ENCODE assay signal across 16 cellular contexts in genomic region chr5:6755941-6756340, GRCh38. TPM values are rescaled to one million over a fixed set of nuclear protein-coding genes. Genes with fewer than 3 reads are reported as not detected.
DNase-seq lines count a peak whose midpoint lies in the region; ATAC-seq, FAIRE-seq and TF ChIP-seq lines count a peak whose summit lies in the region.
"Had no signal": no experiment of that assay in that cellular context is flagged by ENCODE, and none has a peak within 500 bp of the region (broad histone marks: within the 10 kb centered on the region; RNA-seq: fewer than 3 reads in every experiment).

No MANE protein-coding gene starts in this region.

- H3K27ac Mint-ChIP-seq in glutamatergic neuron (ENCODE audit: unreplicated experiment): no peak overlapping the region

- no peak for FAIRE-seq in GM12891 (lab: Jason Lieb, UNC)
- FAIRE-seq: H1 had no signal

- no peaks in the 10 kb centered on the region for H3K4me1 Mint-ChIP-seq in glutamatergic neuron (ENCODE audit: low read depth, unreplicated experiment)
- H3K4me1 Mint-ChIP-seq: CD8-positive, alpha-beta memory T cell had no signal

- ATAC-seq in RWPE2 (ENCODE audit: low read depth) (no peak), thoracic aorta (ENCODE audit: insufficient number of reproducible peaks, low FRiP score, low read depth) (no peak), HG03520 (IDR thresholded peaks at IDR 0.05; ENCODE audit: unreplicated experiment) (no peak), HG02588 (IDR thresholded peaks at IDR 0.05; ENCODE audit: unreplicated experiment) (no peak)

- no peaks in the 10 kb centered on the region for H3K27me3 Mint-ChIP-seq in glutamatergic neuron (ENCODE audit: unreplicated experiment)
- H3K27me3 Mint-ChIP-seq: CD8-positive, alpha-beta memory T cell had no signal

- no peaks in the 10 kb centered on the region for H3K9me3 ChIP-seq in RWPE2 (ENCODE audit: severe bottlenecking)
- H3K9me3 ChIP-seq in thoracic aorta: no peaks in the 10 kb centered on the region
- H3K9me3 ChIP-seq: SJCRH30 had no signal

- no peak overlapping the region for H3K4me3 ChIP-seq in RWPE2 (ENCODE audit: severe bottlenecking)
- H3K4me3 ChIP-seq in thoracic aorta: no peak overlapping the region
- H3K4me3 ChIP-seq: SJCRH30 had no signal

- H3K4me3 Mint-ChIP-seq in glutamatergic neuron (ENCODE audit: unreplicated experiment): no peak overlapping the region

- H3K4me1 ChIP-seq in RWPE2 (ENCODE audit: insufficient read depth, poor library complexity, severe bottlenecking) (no peaks in the 10 kb centered on the region), thoracic aorta (ENCODE audit: control insufficient read depth in 1 of 2, low read depth in 2 of 2) (peaks cover 5 to 31% of the 10 kb centered on the region in 2 donors)
- H3K4me1 ChIP-seq: SJCRH30 had no signal

- H3K36me3 Mint-ChIP-seq in glutamatergic neuron (ENCODE audit: unreplicated experiment): no peaks in the 10 kb centered on the region

- DNase-seq in GM12891 (ENCODE audit: insufficient read length, low spot score): no peak
- peak; percentile 45 for DNase-seq in RWPE2 (ENCODE audit: low spot score)
- peak; percentile 1 for DNase-seq in glutamatergic neuron
- no peak for DNase-seq in thoracic aorta (ENCODE audit: low spot score)
- no peak for DNase-seq in NCI-H2171 (lab: John Stamatoyannopoulos, UW)
- DNase-seq: ACHN; CD8-positive, alpha-beta memory T cell; DMS79; NCI-H1105 treated with DMSO at 0.1 percent for 48 hours; NCI-H1694; NCI-H510A treated with DMSO at 0.1 percent for 48 hours; NCI-H82; SJCRH30 had no signal

- no peaks in the 10 kb centered on the region for H3K27me3 ChIP-seq in RWPE2 (ENCODE audit: insufficient read depth, poor library complexity, severe bottlenecking)
- H3K27me3 ChIP-seq in thoracic aorta (replicated peaks; ENCODE audit: insufficient read depth): no peaks in the 10 kb centered on the region
- H3K27me3 ChIP-seq: SJCRH30 had no signal

- H3K36me3 ChIP-seq in RWPE2 (ENCODE audit: low read depth): peaks cover 65% of the 10 kb centered on the region
- H3K36me3 ChIP-seq in thoracic aorta: peaks cover 33% of the 10 kb centered on the region

- TF ChIP-seq CTCF in RWPE2 (IDR thresholded peaks at IDR 0.05; ENCODE audit: poor library complexity, severe bottlenecking): no peak
- no peak for TF ChIP-seq CTCF in glutamatergic neuron (IDR thresholded peaks at IDR 0.05; ENCODE audit: partially characterized antibody, unreplicated experiment)
- TF ChIP-seq CTCF in thoracic aorta (IDR thresholded peaks at IDR 0.05): no peak

- no peak overlapping the region for H3K27ac ChIP-seq in RWPE2 (ENCODE audit: poor library complexity, severe bottlenecking)
- H3K27ac ChIP-seq in thoracic aorta: peak overlapping the region; percentile 8 to 9
- H3K27ac ChIP-seq: SJCRH30 had no signal

- TF ChIP-seq POLR2A in GM12891 (IDR thresholded peaks at IDR 0.05; ENCODE audit: low read depth, low read length): no peak

- H3K9me3 Mint-ChIP-seq in glutamatergic neuron (ENCODE audit: unreplicated experiment): peaks cover 6% of the 10 kb centered on the region
- H3K9me3 Mint-ChIP-seq: CD8-positive, alpha-beta memory T cell had no signal

TF ChIP-seq in GM12891, 5 proteins besides CTCF, POLR2A, EP300 and RAD21:
- TF ChIP-seq PAX5 (IDR thresholded peaks at IDR 0.05; ENCODE audit: insufficient read depth, low read length, severe bottlenecking) (no peak), SPI1 (IDR thresholded peaks at IDR 0.05; ENCODE audit: low read depth, low read length) (0 out of 2 replicates have a peak, but pooled peaks have one; percentile 26), TAF1 (IDR thresholded peaks at IDR 0.05; ENCODE audit: low read depth, low read length) (no peak), POLR2AphosphoS5 (IDR thresholded peaks at IDR 0.05; ENCODE audit: low read depth, low read length) (no peak), POU2F2 (IDR thresholded peaks at IDR 0.05; ENCODE audit: low read depth, low read length) (no peak)

RNA-seq across cellular contexts. Expression of gene TENT4A, which starts 42.7 kb away (rescaled TPM):
- 12.5 TPM for polyA plus RNA-seq in GM12891 (2012; ENCODE audit: low read depth, missing spikeins)
- total RNA-seq in glutamatergic neuron (ENCODE audit: unreplicated experiment) (23.7 TPM), thoracic aorta (10 to 100 TPM; 34.5 to 47.6 TPM)

Comparison
In these comparisons a context has a peak if more than half of its experiments do, and no peak if none do; other contexts are left out.
1. DNase-seq: peak in RWPE2 (single experiment) and glutamatergic neuron (single experiment); none in GM12891 (single experiment), thoracic aorta (single experiment) and NCI-H2171 (single experiment).